11 cellular contexts compared by ENCODE assay signal in the genomic region with DNA sequence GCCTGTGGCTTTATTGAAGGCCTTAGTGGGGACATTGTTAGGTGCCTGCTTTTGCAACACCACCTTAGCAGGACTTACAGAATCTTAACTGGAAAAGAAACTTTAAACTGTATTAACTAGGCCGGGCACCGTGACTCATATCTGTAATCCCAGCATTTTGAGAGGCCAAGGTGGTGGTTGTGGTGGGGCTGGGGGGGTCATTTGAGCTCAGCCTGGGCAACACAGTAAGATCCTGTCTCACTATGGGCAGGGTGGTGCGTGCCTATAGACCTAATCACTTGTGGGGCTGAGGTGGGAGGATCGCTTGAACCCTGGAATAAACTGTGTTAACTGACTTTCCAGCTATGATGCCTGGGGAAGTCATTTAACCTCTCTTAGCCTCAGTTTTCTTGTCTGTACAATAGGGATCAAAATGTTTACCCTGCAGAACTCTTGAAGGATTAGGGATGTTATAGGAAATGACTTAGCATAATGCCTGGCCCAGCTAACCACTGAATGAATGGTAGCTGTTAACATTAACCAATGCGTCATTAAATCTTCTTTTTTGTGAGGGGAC. TPM values are rescaled to one million over a fixed set of nuclear protein-coding genes. Genes with fewer than 3 reads are reported as not detected.
DNase-seq lines count a peak whose midpoint lies in the region; ATAC-seq and TF ChIP-seq lines count a peak whose summit lies in the region.
"Had no signal": no experiment of that assay in that cellular context is flagged by ENCODE, and none has a peak within 500 bp of the region (broad histone marks: within the 10 kb centered on the region; RNA-seq: fewer than 3 reads in every experiment).

No MANE protein-coding gene starts in this region.

- H2BK5ac ChIP-seq in mesenchymal stem cell (ENCODE audit: low read depth, low read length, poor library complexity, severe bottlenecking), result no peak overlapping the region

- H2BK120ac ChIP-seq in mesenchymal stem cell (ENCODE audit: low read depth, low read length), result peak overlapping the region; percentile 24

- H3K27me3 Mint-ChIP-seq in GM23338 (ENCODE audit: insufficient read depth, low read depth, poor library complexity) (peaks cover 12% of the 10 kb centered on the region), WTC11 (ENCODE audit: low read depth) (peaks cover 7% of the 10 kb centered on the region; the same call in 1 of the 2 replicates)

- peak overlapping the region; percentile 92 to 95 for H2BK12ac ChIP-seq in mesenchymal stem cell (ENCODE audit: low read length in 2 of 2)

- DNase-seq in GM23338 (ENCODE audit: low spot score), result no peak
- no peak for DNase-seq in WTC11 (ENCODE audit: low spot score)
- peak; percentile 60 for DNase-seq in mesenchymal stem cell
- DNase-seq in iPS-NIHi11 (ENCODE audit: low spot score), result no peak
- DNase-seq: naive thymus-derived CD8-positive, alpha-beta T cell; tibial artery had no signal

- 86% methylated on average over 5 of the region's 5 CpGs for WGBS in mesenchymal stem cell

- peak overlapping the region; percentile 67 to 82 for H3K18ac ChIP-seq in mesenchymal stem cell (ENCODE audit: low read depth in 1 of 2, low read length in 2 of 2)

- H3K4me1 ChIP-seq in BLaER1 treated with 17β-estradiol and CSF1 and Interleukin-3, amounts not matched to agents 10 nM and 100 nM, result peaks cover 78 to 95% (median 88%) of the 10 kb centered on the region in 10 experiments
- H3K4me1 ChIP-seq in GM23338 (ENCODE audit: insufficient read depth) (peaks cover 21% of the 10 kb centered on the region), mesenchymal stem cell (ENCODE audit: control insufficient read depth, insufficient read depth, low read depth, low read length) (peaks cover 30% of the 10 kb centered on the region)

- peak overlapping the region; percentile 13 to 63 (median 50); a peak in 11 of 20 replicates for H3K4me3 ChIP-seq in BLaER1 treated with 17β-estradiol and CSF1 and Interleukin-3, amounts not matched to agents 10 nM and 100 nM
- H3K4me3 ChIP-seq in GM23338 (no peak overlapping the region), mesenchymal stem cell (ENCODE audit: insufficient read depth in 1 of 2, low read depth in 1 of 2, low read length in 2 of 2) (no peak overlapping the region)
- H3K4me3 ChIP-seq: SJSA1, tibial artery had no signal

- peak overlapping the region; percentile 87 to 100 (median 98) for H3K4me2 ChIP-seq in BLaER1 treated with 17β-estradiol and CSF1 and Interleukin-3, amounts not matched to agents 10 nM and 100 nM
- H3K4me2 ChIP-seq in GM23338 (no peak overlapping the region), mesenchymal stem cell (ENCODE audit: low read length, poor library complexity, severe bottlenecking) (no peak overlapping the region)

- peak overlapping the region; percentile 60 to 91 (median 85) for H3K27ac ChIP-seq in BLaER1 treated with 17β-estradiol and CSF1 and Interleukin-3, amounts not matched to agents 10 nM and 100 nM
- H3K27ac ChIP-seq in GM23338 (ENCODE audit: low read depth) (no peak overlapping the region), mesenchymal stem cell (ENCODE audit: low read length, poor library complexity, severe bottlenecking) (peak overlapping the region; percentile 47)
- H3K27ac ChIP-seq: SJSA1, tibial artery had no signal

- H3K79me2 ChIP-seq in GM23338 (replicated peaks; ENCODE audit: insufficient read depth), result no peaks in the 10 kb centered on the region

- 0 out of 2 replicates have a peak, but pooled peaks cover 2% of the 10 kb centered on the region for H3F3A ChIP-seq in GM23338 (replicated peaks; ENCODE audit: low read depth)

- H3K4me1 Mint-ChIP-seq in GM23338, result peaks cover 47% of the 10 kb centered on the region
- H3K4me1 Mint-ChIP-seq in WTC11, result peaks cover 52% of the 10 kb centered on the region

- no peak overlapping the region for H3K27ac Mint-ChIP-seq in GM23338
- H3K27ac Mint-ChIP-seq in WTC11, result no peak overlapping the region

- CTCF ChIA-PET in WTC11 (lab: Charles Lee), result interaction anchor here (0.8 to 3.1 kb wide), 8 partner anchors 11 to 297 kb away, joined by 3 to 27 read pairs (median 4); no protein-coding TSS in a partner anchor

- H3K36me3 Mint-ChIP-seq in GM23338 (ENCODE audit: low read depth) (no peaks in the 10 kb centered on the region), WTC11 (no peaks in the 10 kb centered on the region)
- H3K36me3 Mint-ChIP-seq: naive thymus-derived CD8-positive, alpha-beta T cell had no signal

- ATAC-seq in GM23338, result no peak
- ATAC-seq in WTC11, result no peak
- ATAC-seq in HG03520 (IDR thresholded peaks at IDR 0.05; ENCODE audit: unreplicated experiment), result no peak
- no peak for ATAC-seq in GM19455 (IDR thresholded peaks at IDR 0.05; ENCODE audit: unreplicated experiment)
- no peak for ATAC-seq in activated CD4-positive, CD25-positive, alpha-beta regulatory T cell treated with anti-CD3 and anti-CD28 coated beads, Interleukin-2, amount 50 U/mL, for 24 hours
- ATAC-seq: naive thymus-derived CD8-positive, alpha-beta T cell had no signal

- H4K20me1 ChIP-seq in BLaER1 treated with 17β-estradiol and CSF1 and Interleukin-3, amounts not matched to agents 10 nM and 100 nM, result no peaks in the 10 kb centered on the region
- no peaks in the 10 kb centered on the region for H4K20me1 ChIP-seq in GM23338 (replicated peaks; ENCODE audit: insufficient read depth)

- H3K4me3 Mint-ChIP-seq in GM23338 (no peak overlapping the region), WTC11 (no peak overlapping the region)

- H2AK5ac ChIP-seq in mesenchymal stem cell (ENCODE audit: low read length, severe bottlenecking), result peak overlapping the region; percentile 69

- no peak overlapping the region for H4K91ac ChIP-seq in mesenchymal stem cell (ENCODE audit: low read length)

- peak overlapping the region; percentile 86 for H4K8ac ChIP-seq in mesenchymal stem cell (ENCODE audit: low read length)

- peak overlapping the region; percentile 77 for H2BK15ac ChIP-seq in mesenchymal stem cell (ENCODE audit: low read depth, poor library complexity, severe bottlenecking)

- H3K4ac ChIP-seq in mesenchymal stem cell (ENCODE audit: low read depth in 1 of 2, low read length in 2 of 2), result peak overlapping the region in 1 of 2 experiments; percentile 60

- peaks cover 0 to 12% (median 0%) of the 10 kb centered on the region in 11 experiments; a peak in 4 of 22 replicates for H3K27me3 ChIP-seq in BLaER1 treated with 17β-estradiol and CSF1 and Interleukin-3, amounts not matched to agents 10 nM and 100 nM
- H3K27me3 ChIP-seq in GM23338 (ENCODE audit: insufficient read depth), result no peaks in the 10 kb centered on the region
- H3K27me3 ChIP-seq in mesenchymal stem cell (ENCODE audit: control insufficient read depth in 1 of 2, insufficient read depth in 1 of 2, low read length in 2 of 2), result no peaks in the 10 kb centered on the region
- H3K27me3 ChIP-seq: SJSA1, tibial artery had no signal

- H2AFZ ChIP-seq in GM23338, result peak overlapping the region; percentile 95; the same call in 1 of the 2 replicates
- no peak overlapping the region for H2AFZ ChIP-seq in mesenchymal stem cell (ENCODE audit: low read depth, low read length)

- no peaks in the 10 kb centered on the region for H3K36me3 ChIP-seq in BLaER1 treated with 17β-estradiol and CSF1 and Interleukin-3, amounts not matched to agents 10 nM and 100 nM
- H3K36me3 ChIP-seq in GM23338 (ENCODE audit: insufficient read depth), result no peaks in the 10 kb centered on the region
- H3K36me3 ChIP-seq in mesenchymal stem cell (ENCODE audit: control insufficient read depth in 1 of 2, insufficient read depth in 2 of 2, low read depth in 1 of 2, low read length in 2 of 2), result no peaks in the 10 kb centered on the region
- H3K36me3 ChIP-seq: SJSA1, tibial artery had no signal

- H3K9me3 Mint-ChIP-seq in GM23338 (no peaks in the 10 kb centered on the region; the same call in 2 of the 3 replicates), WTC11 (no peaks in the 10 kb centered on the region)
- H3K9me3 Mint-ChIP-seq: naive thymus-derived CD8-positive, alpha-beta T cell had no signal

- H3K9me2 ChIP-seq in GM23338 (ENCODE audit: insufficient read depth), result no peaks in the 10 kb centered on the region

- no peak overlapping the region for H3K23ac ChIP-seq in mesenchymal stem cell (ENCODE audit: low read length in 2 of 2)

- no peak overlapping the region for H3K14ac ChIP-seq in mesenchymal stem cell (ENCODE audit: low read length in 2 of 2)

- H3K9ac ChIP-seq in BLaER1 treated with 17β-estradiol and CSF1 and Interleukin-3, amounts not matched to agents 10 nM and 100 nM, result peak overlapping the region; percentile 64 to 81 (median 78)
- H3K9ac ChIP-seq in mesenchymal stem cell (ENCODE audit: low read length), result no peak overlapping the region

- no peaks in the 10 kb centered on the region for H3K9me3 ChIP-seq in BLaER1 treated with 17β-estradiol and CSF1 and Interleukin-3, amounts not matched to agents 10 nM and 100 nM (replicated peaks in 1 of 11)
- no peaks in the 10 kb centered on the region for H3K9me3 ChIP-seq in mesenchymal stem cell (ENCODE audit: control insufficient read depth, low read length)
- H3K9me3 ChIP-seq: SJSA1, tibial artery had no signal

- no peaks in the 10 kb centered on the region for H3K79me1 ChIP-seq in mesenchymal stem cell (replicated peaks; ENCODE audit: low read length, poor library complexity, severe bottlenecking)

- TF ChIP-seq CTCF in GM23338 (conservative IDR thresholded peaks at IDR 0.05; ENCODE audit: low read depth in 2 of 2), result no peak
- TF ChIP-seq CTCF in WTC11 (IDR thresholded peaks at IDR 0.05), result no peak

- POLR2A ChIA-PET in WTC11 (lab: Charles Lee), result interaction anchor here (0.6 to 2.2 kb wide), 4 partner anchors 22 to 105 kb away, joined by 3 to 12 read pairs (median 6); no protein-coding TSS in a partner anchor

TF ChIP-seq in GM23338, 12 proteins besides CTCF, POLR2A, EP300 and RAD21 (continues in another document):
- TF ChIP-seq EZH2phosphoT487 (IDR thresholded peaks at IDR 0.05; ENCODE audit: unreplicated experiment), result no peak
- TF ChIP-seq NANOG (IDR thresholded peaks at IDR 0.05; ENCODE audit: borderline replicate concordance), result no peak
- no peak for TF ChIP-seq POLR2AphosphoS5 (IDR thresholded peaks at IDR 0.05; ENCODE audit: low read depth)
- no peak for TF ChIP-seq EZH2 (IDR thresholded peaks at IDR 0.05; ENCODE audit: low read depth, unreplicated experiment)
- no peak for TF ChIP-seq ZNF114 (CRISPR knock-in tag; IDR thresholded peaks at IDR 0.05)
- TF ChIP-seq JUNB (IDR thresholded peaks at IDR 0.05; ENCODE audit: unreplicated experiment), result no peak

TF ChIP-seq in WTC11, 78 proteins besides CTCF, POLR2A, EP300 and RAD21 (continues in another document):
- no peak for TF ChIP-seq ATF1 (CRISPR knock-in tag; IDR thresholded peaks at IDR 0.05)

RNA-seq across cellular contexts. Expression of gene IER5, which starts 39.5 kb away (rescaled TPM):
- 8.3 and 9.5 TPM in 2 replicates for total RNA-seq in GM23338 (2014; rRNA removed; shearing (Covaris generic))
- polyA plus RNA-seq in GM23338 (2016; fragmentation: Nextera tagmentation; extraction: Ambion mirVana), result 3.8 and 4.6 TPM in 2 replicates
- 14.2 to 18.2 TPM (median 14.3 TPM) in 3 replicates for total RNA-seq in WTC11 (2021)
- 11.3 TPM for polyA plus RNA-seq in mesenchymal stem cell (2013, experiment 1 of 2)
- polyA plus RNA-seq in mesenchymal stem cell (2013, experiment 2 of 2), result 11.5 TPM

Comparison
In these comparisons a context has a peak if more than half of its experiments do, and no peak if none do; other contexts are left out.
1. H3K4me2 ChIP-seq: peak in BLaER1 treated with 17β-estradiol and CSF1 and Interleukin-3, amounts not matched to agents 10 nM and 100 nM (11 of 11); none in GM23338 (single experiment) and mesenchymal stem cell (single experiment).
2. H3K4me3 ChIP-seq: peak in BLaER1 treated with 17β-estradiol and CSF1 and Interleukin-3, amounts not matched to agents 10 nM and 100 nM (10 of 10); none in GM23338 (single experiment) and mesenchymal stem cell (0 of 2).